1 cellular context compared by ENCODE assay signal in the genomic region with DNA sequence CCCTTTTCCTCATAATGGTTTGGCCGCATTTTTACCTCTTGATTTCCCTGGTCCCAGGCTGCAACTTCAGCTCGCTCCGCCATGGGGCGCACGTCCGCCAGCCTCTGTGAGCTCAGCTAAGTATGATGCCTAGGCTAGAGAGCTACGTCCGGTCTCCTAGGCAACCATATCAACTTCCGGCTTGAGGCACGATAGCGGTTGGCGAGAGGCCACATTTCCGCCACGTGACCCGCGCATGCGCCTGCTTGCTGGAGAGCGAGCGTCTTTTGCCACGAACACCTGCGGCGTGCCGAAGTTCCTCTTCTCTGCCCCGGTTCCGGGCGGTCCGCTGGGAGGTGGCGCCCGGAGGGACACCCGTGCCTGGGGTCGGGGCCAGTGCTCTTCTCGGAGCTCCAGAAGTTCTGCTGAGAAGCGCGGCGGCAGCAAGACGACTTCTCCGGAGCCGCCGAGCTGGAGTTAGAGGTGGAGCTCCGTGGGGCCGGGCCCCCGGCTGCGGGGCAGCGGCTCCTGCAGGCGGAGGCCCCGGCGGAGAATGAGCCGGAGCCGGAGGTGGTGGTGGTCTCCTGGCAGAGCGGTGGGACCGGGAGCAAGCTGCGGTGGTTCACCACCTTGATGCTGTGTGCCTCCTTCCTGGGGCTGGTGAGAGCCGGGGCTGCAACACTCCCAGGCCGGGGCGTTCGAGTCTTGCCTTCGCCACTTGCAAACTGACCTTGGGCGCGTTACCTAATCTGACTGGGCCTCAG.
TF ChIP-seq lines count a peak whose summit lies in the region.

No MANE protein-coding gene starts in this region.

TF ChIP-seq in HepG2, 621 proteins besides CTCF, POLR2A, EP300 and RAD21 (continued from another document and continues in another):
- TF ChIP-seq, protein P1, sequence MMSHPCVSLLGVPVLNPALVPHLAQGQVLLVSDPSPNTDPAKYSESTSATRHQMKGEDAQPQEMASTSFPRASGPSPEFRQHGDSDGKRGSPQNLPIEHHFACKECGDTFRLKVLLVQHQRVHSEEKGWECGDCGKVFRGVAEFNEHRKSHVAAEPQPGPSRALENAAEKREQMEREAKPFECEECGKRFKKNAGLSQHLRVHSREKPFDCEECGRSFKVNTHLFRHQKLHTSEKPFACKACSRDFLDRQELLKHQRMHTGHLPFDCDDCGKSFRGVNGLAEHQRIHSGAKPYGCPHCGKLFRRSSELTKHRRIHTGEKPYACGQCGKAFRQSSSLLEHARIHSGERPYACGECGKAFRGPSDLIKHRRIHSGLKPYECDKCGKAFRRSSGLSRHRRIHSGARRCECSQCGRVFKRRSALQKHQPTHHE (CRISPR knock-in tag; IDR thresholded peaks at IDR 0.05; ENCODE audit: borderline replicate concordance): peak; percentile 66
- 0 out of 2 replicates have a peak, but pooled peaks have one; percentile 49 for TF ChIP-seq NKX3-1 (CRISPR knock-in tag; IDR thresholded peaks at IDR 0.05)
- TF ChIP-seq, protein P2, sequence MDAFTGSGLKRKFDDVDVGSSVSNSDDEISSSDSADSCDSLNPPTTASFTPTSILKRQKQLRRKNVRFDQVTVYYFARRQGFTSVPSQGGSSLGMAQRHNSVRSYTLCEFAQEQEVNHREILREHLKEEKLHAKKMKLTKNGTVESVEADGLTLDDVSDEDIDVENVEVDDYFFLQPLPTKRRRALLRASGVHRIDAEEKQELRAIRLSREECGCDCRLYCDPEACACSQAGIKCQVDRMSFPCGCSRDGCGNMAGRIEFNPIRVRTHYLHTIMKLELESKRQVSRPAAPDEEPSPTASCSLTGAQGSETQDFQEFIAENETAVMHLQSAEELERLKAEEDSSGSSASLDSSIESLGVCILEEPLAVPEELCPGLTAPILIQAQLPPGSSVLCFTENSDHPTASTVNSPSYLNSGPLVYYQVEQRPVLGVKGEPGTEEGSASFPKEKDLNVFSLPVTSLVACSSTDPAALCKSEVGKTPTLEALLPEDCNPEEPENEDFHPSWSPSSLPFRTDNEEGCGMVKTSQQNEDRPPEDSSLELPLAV (CRISPR knock-in tag; conservative IDR thresholded peaks at IDR 0.05; ENCODE audit: low read depth): no peak
- TF ChIP-seq, protein P3, sequence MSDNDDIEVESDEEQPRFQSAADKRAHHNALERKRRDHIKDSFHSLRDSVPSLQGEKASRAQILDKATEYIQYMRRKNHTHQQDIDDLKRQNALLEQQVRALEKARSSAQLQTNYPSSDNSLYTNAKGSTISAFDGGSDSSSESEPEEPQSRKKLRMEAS (IDR thresholded peaks at IDR 0.05): peak; percentile 98
- no peak for TF ChIP-seq HNRNPUL1 (IDR thresholded peaks at IDR 0.05; ENCODE audit: low read depth, low read length)
- no peak for TF ChIP-seq HNF4G (IDR thresholded peaks at IDR 0.05; ENCODE audit: borderline replicate concordance, low read depth, low read length)
- peak; percentile 35; the same call in 1 of the 2 replicates for TF ChIP-seq HNF4G (CRISPR knock-in tag; IDR thresholded peaks at IDR 0.05; ENCODE audit: borderline replicate concordance, low read depth)
- TF ChIP-seq, protein P4, sequence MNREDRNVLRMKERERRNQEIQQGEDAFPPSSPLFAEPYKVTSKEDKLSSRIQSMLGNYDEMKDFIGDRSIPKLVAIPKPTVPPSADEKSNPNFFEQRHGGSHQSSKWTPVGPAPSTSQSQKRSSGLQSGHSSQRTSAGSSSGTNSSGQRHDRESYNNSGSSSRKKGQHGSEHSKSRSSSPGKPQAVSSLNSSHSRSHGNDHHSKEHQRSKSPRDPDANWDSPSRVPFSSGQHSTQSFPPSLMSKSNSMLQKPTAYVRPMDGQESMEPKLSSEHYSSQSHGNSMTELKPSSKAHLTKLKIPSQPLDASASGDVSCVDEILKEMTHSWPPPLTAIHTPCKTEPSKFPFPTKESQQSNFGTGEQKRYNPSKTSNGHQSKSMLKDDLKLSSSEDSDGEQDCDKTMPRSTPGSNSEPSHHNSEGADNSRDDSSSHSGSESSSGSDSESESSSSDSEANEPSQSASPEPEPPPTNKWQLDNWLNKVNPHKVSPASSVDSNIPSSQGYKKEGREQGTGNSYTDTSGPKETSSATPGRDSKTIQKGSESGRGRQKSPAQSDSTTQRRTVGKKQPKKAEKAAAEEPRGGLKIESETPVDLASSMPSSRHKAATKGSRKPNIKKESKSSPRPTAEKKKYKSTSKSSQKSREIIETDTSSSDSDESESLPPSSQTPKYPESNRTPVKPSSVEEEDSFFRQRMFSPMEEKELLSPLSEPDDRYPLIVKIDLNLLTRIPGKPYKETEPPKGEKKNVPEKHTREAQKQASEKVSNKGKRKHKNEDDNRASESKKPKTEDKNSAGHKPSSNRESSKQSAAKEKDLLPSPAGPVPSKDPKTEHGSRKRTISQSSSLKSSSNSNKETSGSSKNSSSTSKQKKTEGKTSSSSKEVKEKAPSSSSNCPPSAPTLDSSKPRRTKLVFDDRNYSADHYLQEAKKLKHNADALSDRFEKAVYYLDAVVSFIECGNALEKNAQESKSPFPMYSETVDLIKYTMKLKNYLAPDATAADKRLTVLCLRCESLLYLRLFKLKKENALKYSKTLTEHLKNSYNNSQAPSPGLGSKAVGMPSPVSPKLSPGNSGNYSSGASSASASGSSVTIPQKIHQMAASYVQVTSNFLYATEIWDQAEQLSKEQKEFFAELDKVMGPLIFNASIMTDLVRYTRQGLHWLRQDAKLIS (CRISPR knock-in tag; IDR thresholded peaks at IDR 0.05): no peak
- TF ChIP-seq MEIS2 (CRISPR knock-in tag; IDR thresholded peaks at IDR 0.05): no peak; the same call in 1 of the 2 replicates
- TF ChIP-seq RFX5 (IDR thresholded peaks at IDR 0.05; ENCODE audit: low read depth, low read length): peak; percentile 45
- peak; percentile 73; the same call in 1 of the 2 replicates for TF ChIP-seq HOXD1 (CRISPR knock-in tag; IDR thresholded peaks at IDR 0.05)
- TF ChIP-seq GATAD2A (CRISPR knock-in tag; IDR thresholded peaks at IDR 0.05): peak; percentile 73
- TF ChIP-seq, protein P5, sequence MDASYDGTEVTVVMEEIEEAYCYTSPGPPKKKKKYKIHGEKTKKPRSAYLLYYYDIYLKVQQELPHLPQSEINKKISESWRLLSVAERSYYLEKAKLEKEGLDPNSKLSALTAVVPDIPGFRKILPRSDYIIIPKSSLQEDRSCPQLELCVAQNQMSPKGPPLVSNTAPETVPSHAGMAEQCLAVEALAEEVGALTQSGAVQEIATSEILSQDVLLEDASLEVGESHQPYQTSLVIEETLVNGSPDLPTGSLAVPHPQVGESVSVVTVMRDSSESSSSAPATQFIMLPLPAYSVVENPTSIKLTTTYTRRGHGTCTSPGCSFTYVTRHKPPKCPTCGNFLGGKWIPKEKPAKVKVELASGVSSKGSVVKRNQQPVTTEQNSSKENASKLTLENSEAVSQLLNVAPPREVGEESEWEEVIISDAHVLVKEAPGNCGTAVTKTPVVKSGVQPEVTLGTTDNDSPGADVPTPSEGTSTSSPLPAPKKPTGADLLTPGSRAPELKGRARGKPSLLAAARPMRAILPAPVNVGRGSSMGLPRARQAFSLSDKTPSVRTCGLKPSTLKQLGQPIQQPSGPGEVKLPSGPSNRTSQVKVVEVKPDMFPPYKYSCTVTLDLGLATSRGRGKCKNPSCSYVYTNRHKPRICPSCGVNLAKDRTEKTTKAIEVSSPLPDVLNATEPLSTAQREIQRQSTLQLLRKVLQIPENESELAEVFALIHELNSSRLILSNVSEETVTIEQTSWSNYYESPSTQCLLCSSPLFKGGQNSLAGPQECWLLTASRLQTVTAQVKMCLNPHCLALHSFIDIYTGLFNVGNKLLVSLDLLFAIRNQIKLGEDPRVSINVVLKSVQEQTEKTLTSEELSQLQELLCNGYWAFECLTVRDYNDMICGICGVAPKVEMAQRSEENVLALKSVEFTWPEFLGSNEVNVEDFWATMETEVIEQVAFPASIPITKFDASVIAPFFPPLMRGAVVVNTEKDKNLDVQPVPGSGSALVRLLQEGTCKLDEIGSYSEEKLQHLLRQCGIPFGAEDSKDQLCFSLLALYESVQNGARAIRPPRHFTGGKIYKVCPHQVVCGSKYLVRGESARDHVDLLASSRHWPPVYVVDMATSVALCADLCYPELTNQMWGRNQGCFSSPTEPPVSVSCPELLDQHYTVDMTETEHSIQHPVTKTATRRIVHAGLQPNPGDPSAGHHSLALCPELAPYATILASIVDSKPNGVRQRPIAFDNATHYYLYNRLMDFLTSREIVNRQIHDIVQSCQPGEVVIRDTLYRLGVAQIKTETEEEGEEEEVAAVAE (CRISPR knock-in tag; IDR thresholded peaks at IDR 0.05; ENCODE audit: borderline replicate concordance): peak; percentile 60
- TF ChIP-seq ETV6 (CRISPR knock-in tag; conservative IDR thresholded peaks at IDR 0.05): no peak
- TF ChIP-seq, protein P6, sequence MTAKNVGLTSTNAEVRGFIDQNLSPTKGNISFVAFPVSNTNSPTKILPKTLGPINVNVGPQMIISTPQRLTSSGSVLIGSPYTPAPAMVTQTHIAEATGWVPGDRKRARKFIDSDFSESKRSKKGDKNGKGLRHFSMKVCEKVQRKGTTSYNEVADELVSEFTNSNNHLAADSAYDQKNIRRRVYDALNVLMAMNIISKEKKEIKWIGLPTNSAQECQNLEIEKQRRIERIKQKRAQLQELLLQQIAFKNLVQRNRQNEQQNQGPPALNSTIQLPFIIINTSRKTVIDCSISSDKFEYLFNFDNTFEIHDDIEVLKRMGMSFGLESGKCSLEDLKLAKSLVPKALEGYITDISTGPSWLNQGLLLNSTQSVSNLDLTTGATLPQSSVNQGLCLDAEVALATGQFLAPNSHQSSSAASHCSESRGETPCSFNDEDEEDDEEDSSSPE (CRISPR knock-in tag; IDR thresholded peaks at IDR 0.05): no peak; the same call in 1 of the 2 replicates
- no peak for TF ChIP-seq NFE2L2 (IDR thresholded peaks at IDR 0.05; ENCODE audit: low read length)
- TF ChIP-seq SP4 (CRISPR knock-in tag; IDR thresholded peaks at IDR 0.05): peak; percentile 82; the same call in 1 of the 2 replicates
- peak; percentile 88 for TF ChIP-seq SMAD3 (CRISPR knock-in tag; IDR thresholded peaks at IDR 0.05)
- no peak for TF ChIP-seq PAWR (CRISPR knock-in tag; IDR thresholded peaks at IDR 0.05; ENCODE audit: borderline replicate concordance)
- 0 out of 2 replicates have a peak, but pooled peaks have one; percentile 54 for TF ChIP-seq ZNF577 (CRISPR knock-in tag; IDR thresholded peaks at IDR 0.05; ENCODE audit: borderline replicate concordance, low read depth)
- no peak for TF ChIP-seq TCF7 (IDR thresholded peaks at IDR 0.05; ENCODE audit: low read depth)
- peak; percentile 60 for TF ChIP-seq CEBPG (CRISPR knock-in tag; IDR thresholded peaks at IDR 0.05)
- peak; percentile 93 for TF ChIP-seq KAT8 (CRISPR knock-in tag; IDR thresholded peaks at IDR 0.05)
- TF ChIP-seq NCOA2 (CRISPR knock-in tag; IDR thresholded peaks at IDR 0.05): peak; percentile 62
- TF ChIP-seq, protein P7, sequence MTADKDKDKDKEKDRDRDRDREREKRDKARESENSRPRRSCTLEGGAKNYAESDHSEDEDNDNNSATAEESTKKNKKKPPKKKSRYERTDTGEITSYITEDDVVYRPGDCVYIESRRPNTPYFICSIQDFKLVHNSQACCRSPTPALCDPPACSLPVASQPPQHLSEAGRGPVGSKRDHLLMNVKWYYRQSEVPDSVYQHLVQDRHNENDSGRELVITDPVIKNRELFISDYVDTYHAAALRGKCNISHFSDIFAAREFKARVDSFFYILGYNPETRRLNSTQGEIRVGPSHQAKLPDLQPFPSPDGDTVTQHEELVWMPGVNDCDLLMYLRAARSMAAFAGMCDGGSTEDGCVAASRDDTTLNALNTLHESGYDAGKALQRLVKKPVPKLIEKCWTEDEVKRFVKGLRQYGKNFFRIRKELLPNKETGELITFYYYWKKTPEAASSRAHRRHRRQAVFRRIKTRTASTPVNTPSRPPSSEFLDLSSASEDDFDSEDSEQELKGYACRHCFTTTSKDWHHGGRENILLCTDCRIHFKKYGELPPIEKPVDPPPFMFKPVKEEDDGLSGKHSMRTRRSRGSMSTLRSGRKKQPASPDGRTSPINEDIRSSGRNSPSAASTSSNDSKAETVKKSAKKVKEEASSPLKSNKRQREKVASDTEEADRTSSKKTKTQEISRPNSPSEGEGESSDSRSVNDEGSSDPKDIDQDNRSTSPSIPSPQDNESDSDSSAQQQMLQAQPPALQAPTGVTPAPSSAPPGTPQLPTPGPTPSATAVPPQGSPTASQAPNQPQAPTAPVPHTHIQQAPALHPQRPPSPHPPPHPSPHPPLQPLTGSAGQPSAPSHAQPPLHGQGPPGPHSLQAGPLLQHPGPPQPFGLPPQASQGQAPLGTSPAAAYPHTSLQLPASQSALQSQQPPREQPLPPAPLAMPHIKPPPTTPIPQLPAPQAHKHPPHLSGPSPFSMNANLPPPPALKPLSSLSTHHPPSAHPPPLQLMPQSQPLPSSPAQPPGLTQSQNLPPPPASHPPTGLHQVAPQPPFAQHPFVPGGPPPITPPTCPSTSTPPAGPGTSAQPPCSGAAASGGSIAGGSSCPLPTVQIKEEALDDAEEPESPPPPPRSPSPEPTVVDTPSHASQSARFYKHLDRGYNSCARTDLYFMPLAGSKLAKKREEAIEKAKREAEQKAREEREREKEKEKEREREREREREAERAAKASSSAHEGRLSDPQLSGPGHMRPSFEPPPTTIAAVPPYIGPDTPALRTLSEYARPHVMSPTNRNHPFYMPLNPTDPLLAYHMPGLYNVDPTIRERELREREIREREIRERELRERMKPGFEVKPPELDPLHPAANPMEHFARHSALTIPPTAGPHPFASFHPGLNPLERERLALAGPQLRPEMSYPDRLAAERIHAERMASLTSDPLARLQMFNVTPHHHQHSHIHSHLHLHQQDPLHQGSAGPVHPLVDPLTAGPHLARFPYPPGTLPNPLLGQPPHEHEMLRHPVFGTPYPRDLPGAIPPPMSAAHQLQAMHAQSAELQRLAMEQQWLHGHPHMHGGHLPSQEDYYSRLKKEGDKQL (CRISPR knock-in tag; IDR thresholded peaks at IDR 0.05; ENCODE audit: low read depth): no peak
- TF ChIP-seq ELF3 (CRISPR knock-in tag; IDR thresholded peaks at IDR 0.05): peak; percentile 86; the same call in 1 of the 2 replicates
- TF ChIP-seq, protein P8, sequence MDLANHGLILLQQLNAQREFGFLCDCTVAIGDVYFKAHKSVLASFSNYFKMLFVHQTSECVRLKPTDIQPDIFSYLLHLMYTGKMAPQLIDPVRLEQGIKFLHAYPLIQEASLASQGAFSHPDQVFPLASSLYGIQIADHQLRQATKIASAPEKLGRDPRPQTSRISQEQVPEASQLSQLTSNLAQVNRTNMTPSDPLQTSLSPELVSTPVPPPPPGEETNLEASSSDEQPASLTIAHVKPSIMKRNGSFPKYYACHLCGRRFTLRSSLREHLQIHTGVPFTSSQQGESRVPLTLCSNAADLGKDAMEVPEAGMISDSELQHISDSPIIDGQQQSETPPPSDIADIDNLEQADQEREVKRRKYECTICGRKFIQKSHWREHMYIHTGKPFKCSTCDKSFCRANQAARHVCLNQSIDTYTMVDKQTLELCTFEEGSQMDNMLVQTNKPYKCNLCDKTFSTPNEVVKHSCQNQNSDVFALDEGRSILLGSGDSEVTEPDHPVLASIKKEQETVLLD (CRISPR knock-in tag; IDR thresholded peaks at IDR 0.05; ENCODE audit: low read depth): no peak
- no peak for TF ChIP-seq ZEB1 (IDR thresholded peaks at IDR 0.05; ENCODE audit: insufficient replicate concordance, low read depth)
- TF ChIP-seq, protein P9, sequence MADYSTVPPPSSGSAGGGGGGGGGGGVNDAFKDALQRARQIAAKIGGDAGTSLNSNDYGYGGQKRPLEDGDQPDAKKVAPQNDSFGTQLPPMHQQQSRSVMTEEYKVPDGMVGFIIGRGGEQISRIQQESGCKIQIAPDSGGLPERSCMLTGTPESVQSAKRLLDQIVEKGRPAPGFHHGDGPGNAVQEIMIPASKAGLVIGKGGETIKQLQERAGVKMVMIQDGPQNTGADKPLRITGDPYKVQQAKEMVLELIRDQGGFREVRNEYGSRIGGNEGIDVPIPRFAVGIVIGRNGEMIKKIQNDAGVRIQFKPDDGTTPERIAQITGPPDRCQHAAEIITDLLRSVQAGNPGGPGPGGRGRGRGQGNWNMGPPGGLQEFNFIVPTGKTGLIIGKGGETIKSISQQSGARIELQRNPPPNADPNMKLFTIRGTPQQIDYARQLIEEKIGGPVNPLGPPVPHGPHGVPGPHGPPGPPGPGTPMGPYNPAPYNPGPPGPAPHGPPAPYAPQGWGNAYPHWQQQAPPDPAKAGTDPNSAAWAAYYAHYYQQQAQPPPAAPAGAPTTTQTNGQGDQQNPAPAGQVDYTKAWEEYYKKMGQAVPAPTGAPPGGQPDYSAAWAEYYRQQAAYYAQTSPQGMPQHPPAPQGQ (CRISPR knock-in tag; IDR thresholded peaks at IDR 0.05; ENCODE audit: borderline replicate concordance): no peak
